ENCODE assay signal across 1 cellular context in genomic region chr20:5531318-5532081, GRCh38.
TF ChIP-seq lines count a peak whose summit lies in the region.

No MANE protein-coding gene starts in this region.

TF ChIP-seq in K562, 482 proteins besides CTCF, POLR2A, EP300 and RAD21 (continued from another document):
- TF ChIP-seq, protein P1, sequence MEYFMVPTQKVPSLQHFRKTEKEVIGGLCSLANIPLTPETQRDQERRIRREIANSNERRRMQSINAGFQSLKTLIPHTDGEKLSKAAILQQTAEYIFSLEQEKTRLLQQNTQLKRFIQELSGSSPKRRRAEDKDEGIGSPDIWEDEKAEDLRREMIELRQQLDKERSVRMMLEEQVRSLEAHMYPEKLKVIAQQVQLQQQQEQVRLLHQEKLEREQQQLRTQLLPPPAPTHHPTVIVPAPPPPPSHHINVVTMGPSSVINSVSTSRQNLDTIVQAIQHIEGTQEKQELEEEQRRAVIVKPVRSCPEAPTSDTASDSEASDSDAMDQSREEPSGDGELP (CRISPR knock-in tag; IDR thresholded peaks at IDR 0.05; ENCODE audit: borderline replicate concordance) = peak; percentile 54; the same call in 1 of the 2 replicates
- TF ChIP-seq GABPA (tag; conservative IDR thresholded peaks at IDR 0.05; ENCODE audit: low read depth) (peak; percentile 34; the same call in 1 of the 2 replicates), C11orf30 (IDR thresholded peaks at IDR 0.05; ENCODE audit: low read depth) (0 out of 2 replicates have a peak, but pooled peaks have one; percentile 4), ZNF778 (CRISPR knock-in tag; IDR thresholded peaks at IDR 0.05) (no peak), MYC (IDR thresholded peaks at IDR 0.05; ENCODE audit: low read depth, low read length) (no peak), MYC (CRISPR knock-in tag; IDR thresholded peaks at IDR 0.05; ENCODE audit: borderline replicate concordance, low read depth) (no peak), PHTF2 (CRISPR knock-in tag; IDR thresholded peaks at IDR 0.05) (no peak), EHMT2 (IDR thresholded peaks at IDR 0.05) (0 out of 2 replicates have a peak, but pooled peaks have one; percentile 17), BRD9 (IDR thresholded peaks at IDR 0.05; ENCODE audit: low read depth, partially characterized antibody) (no peak), MTA2 (IDR thresholded peaks at IDR 0.05; ENCODE audit: low read depth) (no peak), PBX2 (CRISPR knock-in tag; IDR thresholded peaks at IDR 0.05; ENCODE audit: low read depth) (no peak), PBX2 (tag; conservative IDR thresholded peaks at IDR 0.05; ENCODE audit: low read depth) (no peak)
